25 cellular contexts compared by ENCODE assay signal in the genomic region with DNA sequence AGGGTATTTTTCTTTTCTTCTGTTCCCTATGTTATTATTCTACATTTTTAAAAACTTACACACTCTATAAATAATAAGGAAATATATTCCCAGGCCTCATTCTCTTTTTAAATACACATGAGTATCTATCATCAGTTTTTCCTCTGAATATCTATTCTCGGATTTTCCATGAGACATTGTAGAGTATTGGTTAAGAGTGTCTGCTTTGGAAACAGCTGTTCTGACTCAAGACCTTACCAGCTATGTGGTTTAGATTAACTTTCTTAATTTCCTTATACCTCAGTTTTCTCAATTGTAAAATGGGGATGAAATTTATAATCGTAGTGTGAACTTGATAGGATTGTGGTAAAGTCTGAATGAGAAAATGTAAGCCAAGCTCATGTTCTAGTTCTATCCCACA.
A peak's percentile ranks its signal among the peaks of the same experiment; 100 is the strongest.
DNase-seq lines count a peak whose midpoint lies in the region; TF ChIP-seq lines count a peak whose summit lies in the region.
"Had no signal": no experiment of that assay in that cellular context is flagged by ENCODE, and none has a peak within 500 bp of the region (broad histone marks: within the 10 kb centered on the region; RNA-seq: fewer than 3 reads in every experiment).

No MANE protein-coding gene starts in this region.

- no peak for TF ChIP-seq POLR2A in Peyer's patch (IDR thresholded peaks at IDR 0.05)

- H3K4me3 ChIP-seq in astrocyte of the spinal cord (ENCODE audit: low read depth, low read length) (no peak overlapping the region), smooth muscle cell (no peak overlapping the region), Peyer's patch (no peak overlapping the region), dorsolateral prefrontal cortex (no peak overlapping the region)
- H3K4me3 ChIP-seq: K562, MG63, right lobe of liver, SJSA1, upper lobe of right lung had no signal

- H3K9me3 ChIP-seq in smooth muscle cell (replicated peaks; ENCODE audit: low read depth) (no peaks in the 10 kb centered on the region), Peyer's patch (no peaks in the 10 kb centered on the region)
- H3K9me3 ChIP-seq: right lobe of liver, SJSA1, upper lobe of right lung had no signal

- DNase-seq in LHCN-M2 (ENCODE audit: low read depth) = peak; percentile 76
- DNase-seq in astrocyte of the spinal cord (ENCODE audit: low read depth, low spot score) = peak; percentile 44
- DNase-seq in hepatic stellate cell (ENCODE audit: low spot score) = peak; percentile 25
- DNase-seq in smooth muscle cell (lab: John Stamatoyannopoulos, UW; ENCODE audit: unreplicated experiment) = no peak
- DNase-seq in Peyer's patch = no peak
- no peak for DNase-seq in cerebellum (ENCODE audit: low spot score)
- DNase-seq in kidney tubule cell (ENCODE audit: low spot score) = no peak
- DNase-seq in dorsolateral prefrontal cortex = no peak
- DNase-seq: activated CD4-positive, alpha-beta T cell treated with anti-CD3 and anti-CD28 coated beads, Interleukin-2, amount 10 ng/mL, durations not matched to agents 24 days and 14 days; activated naive CD4-positive, alpha-beta T cell treated with Interleukin-2 at 50 U/mL for 16 hours; activated T-cell treated with anti-CD3 and anti-CD28 coated beads, Interleukin-2, amount 50 U/mL, for 4 hours; amygdala; CD4-positive, alpha-beta T cell; hippocampal formation; left ventricle myocardium superior; MG63; NCI-H146; NCI-H2171; NCI-H524; right lobe of liver; T-helper 2 cell; upper lobe of right lung; WERI-Rb-1 had no signal

- H3F3A ChIP-seq in smooth muscle cell (ENCODE audit: low read depth) = no peaks in the 10 kb centered on the region

- H3K4me2 ChIP-seq in smooth muscle cell = peak overlapping the region; percentile 42

- H3K79me2 ChIP-seq in smooth muscle cell (ENCODE audit: low read depth) = no peaks in the 10 kb centered on the region

- no peak overlapping the region for H2AFZ ChIP-seq in smooth muscle cell (ENCODE audit: low read depth)

- 66% methylated on average over 2 of the region's 2 CpGs for WGBS in smooth muscle cell (ENCODE audit: low lambda C conversion rate)

- H3K27me3 ChIP-seq in smooth muscle cell (ENCODE audit: low read depth) (no peaks in the 10 kb centered on the region), Peyer's patch (no peaks in the 10 kb centered on the region), dorsolateral prefrontal cortex (no peaks in the 10 kb centered on the region)
- H3K27me3 ChIP-seq: MG63, right lobe of liver, SJSA1, upper lobe of right lung had no signal

- no peak overlapping the region for H3K9ac ChIP-seq in smooth muscle cell (ENCODE audit: low read depth)

- H3K27ac ChIP-seq in smooth muscle cell (ENCODE audit: low read depth) (peak overlapping the region; percentile 41), Peyer's patch (no peak overlapping the region), dorsolateral prefrontal cortex (no peak overlapping the region)
- H3K27ac ChIP-seq: right lobe of liver, SJSA1, upper lobe of right lung, WERI-Rb-1 had no signal

- H3K4me1 ChIP-seq in smooth muscle cell (ENCODE audit: low read depth) (peaks cover 13% of the 10 kb centered on the region), Peyer's patch (no peaks in the 10 kb centered on the region)
- H3K4me1 ChIP-seq: right lobe of liver, upper lobe of right lung had no signal

- H4K20me1 ChIP-seq in smooth muscle cell (ENCODE audit: low read depth) = no peaks in the 10 kb centered on the region

- H3K36me3 ChIP-seq in smooth muscle cell (ENCODE audit: low read depth) = no peaks in the 10 kb centered on the region
- no peaks in the 10 kb centered on the region for H3K36me3 ChIP-seq in Peyer's patch
- H3K36me3 ChIP-seq: MG63, right lobe of liver, SJSA1, upper lobe of right lung, WERI-Rb-1 had no signal

- intact Hi-C loops in dorsolateral prefrontal cortex (cut with DNase I) = no loop called here

- in situ Hi-C loops in astrocyte of the spinal cord (cut with HindIII; ENCODE audit: low sequenced_read_pairs) = no loop called here

- TF ChIP-seq CTCF in astrocyte of the spinal cord (IDR thresholded peaks at IDR 0.05; ENCODE audit: low read depth, low read length) = no peak
- no peak for TF ChIP-seq CTCF in smooth muscle cell (IDR thresholded peaks at IDR 0.05; ENCODE audit: borderline replicate concordance, insufficient read depth, poor library complexity, severe bottlenecking)
- TF ChIP-seq CTCF in Peyer's patch (IDR thresholded peaks at IDR 0.05) = no peak
- no peak for TF ChIP-seq CTCF in dorsolateral prefrontal cortex (IDR thresholded peaks at IDR 0.05 in 54 of 56, conservative IDR thresholded peaks at IDR 0.05 in 2 of 56; ENCODE audit: low read depth in 1 of 56, partially characterized antibody in 56 of 56)

Comparison
In these comparisons a context has a peak if more than half of its experiments do, and no peak if none do; other contexts are left out.
1. DNase-seq: peak in LHCN-M2 (single experiment), astrocyte of the spinal cord (single experiment) and hepatic stellate cell (single experiment); none in smooth muscle cell (single experiment), Peyer's patch (0 of 3), cerebellum (single experiment), kidney tubule cell (single experiment) and dorsolateral prefrontal cortex (0 of 10).